In the genomic region with DNA sequence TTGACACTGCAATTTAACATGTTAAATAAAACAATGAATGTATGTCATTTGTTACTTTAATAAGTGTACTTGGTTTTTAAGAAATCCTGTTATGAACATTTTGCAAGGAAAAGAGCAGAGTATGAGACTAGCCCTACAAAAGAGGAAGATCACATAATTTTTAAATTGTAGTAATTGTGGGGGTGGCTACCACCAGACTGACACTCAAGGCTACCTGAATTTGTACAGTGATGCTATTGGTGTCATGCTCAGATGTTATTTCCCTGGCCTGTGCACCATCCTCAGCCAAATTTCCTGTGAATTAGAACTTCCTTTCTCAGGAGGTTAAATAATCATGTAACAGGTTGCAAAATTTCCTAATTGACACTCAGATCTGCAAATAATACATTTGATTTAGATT, we compare ENCODE assay signal across 17 cellular contexts.
DNase-seq lines count a peak whose midpoint lies in the region; ATAC-seq and TF ChIP-seq lines count a peak whose summit lies in the region.
"Had no signal": no experiment of that assay in that cellular context is flagged by ENCODE, and none has a peak within 500 bp of the region (broad histone marks: within the 10 kb centered on the region; RNA-seq: fewer than 3 reads in every experiment).

No MANE protein-coding gene starts in this region.

- H3K27ac ChIP-seq in 22Rv1: peak overlapping the region; percentile 89
- H3K27ac ChIP-seq: BLaER1, GM23248 had no signal

- peak overlapping the region in 1 of 4 donors; percentile 37 for H3K4me3 Mint-ChIP-seq in IgD-negative memory B cell
- H3K4me3 Mint-ChIP-seq in memory B cell: no peak overlapping the region
- H3K4me3 Mint-ChIP-seq in stimulated activated naive B cell treated with anti-CD40 and anti-IgM and Interleukin-4, amounts not matched to agents 10 μg/mL and 1 μg/mL and 100 μg/mL, for 72 hours: no peak overlapping the region
- H3K4me3 Mint-ChIP-seq: CD4-positive, CD25-positive, alpha-beta regulatory T cell; CD8-positive, alpha-beta T cell; H9 had no signal

- ATAC-seq in memory B cell (ENCODE audit: low read depth): no peak
- ATAC-seq in stimulated activated naive B cell treated with anti-CD40 and anti-IgM and Interleukin-4, amounts not matched to agents 10 μg/mL and 1 μg/mL and 100 μg/mL, for 72 hours (replicated peaks): peak; percentile 65 to 81
- ATAC-seq in GM21526 (IDR thresholded peaks at IDR 0.05; ENCODE audit: low FRiP score, unreplicated experiment): no peak
- ATAC-seq: CD8-positive, alpha-beta T cell; HCT116 had no signal

- peaks cover 27 to 53% (median 40%) of the 10 kb centered on the region in 3 donors for H3K4me1 Mint-ChIP-seq in IgD-negative memory B cell
- H3K4me1 Mint-ChIP-seq in memory B cell: peaks cover 36% of the 10 kb centered on the region
- peaks cover 22 to 42% of the 10 kb centered on the region in 2 donors for H3K4me1 Mint-ChIP-seq in stimulated activated naive B cell treated with anti-CD40 and anti-IgM and Interleukin-4, amounts not matched to agents 10 μg/mL and 1 μg/mL and 100 μg/mL, for 72 hours
- H3K4me1 Mint-ChIP-seq: CD4-positive, CD25-positive, alpha-beta regulatory T cell had no signal

- TF ChIP-seq CTCF in 22Rv1 (IDR thresholded peaks at IDR 0.05): no peak

- H3K27me3 Mint-ChIP-seq in IgD-negative memory B cell (no peaks in the 10 kb centered on the region), memory B cell (no peaks in the 10 kb centered on the region)
- no peaks in the 10 kb centered on the region for H3K27me3 Mint-ChIP-seq in stimulated activated naive B cell treated with anti-CD40 and anti-IgM and Interleukin-4, amounts not matched to agents 10 μg/mL and 1 μg/mL and 100 μg/mL, for 72 hours
- H3K27me3 Mint-ChIP-seq: CD4-positive, CD25-positive, alpha-beta regulatory T cell had no signal

- no peak for DNase-seq in memory B cell (ENCODE audit: low spot score in 2 of 2)
- no peak for DNase-seq in stimulated activated naive B cell treated with anti-CD40 and anti-IgM and Interleukin-4, amounts not matched to agents 10 μg/mL and 1 μg/mL and 100 μg/mL, for 72 hours
- no peak for DNase-seq in central memory CD4-positive, alpha-beta T cell
- DNase-seq in stimulated activated CD4-positive, alpha-beta T cell treated with anti-CD3 and anti-CD28 coated beads, Interleukin-15, amount 100 ng/mL, for 24 hours: no peak
- DNase-seq: 8988T; Caco-2; CD4-positive, CD25-positive, alpha-beta regulatory T cell; CD8-positive, alpha-beta T cell; DMS153; DND-41; GM23248; H9 had no signal

- H3K27ac Mint-ChIP-seq in IgD-negative memory B cell (peak overlapping the region; percentile 13 to 90 (median 17)), memory B cell (peak overlapping the region; percentile 45)
- H3K27ac Mint-ChIP-seq in stimulated activated naive B cell treated with anti-CD40 and anti-IgM and Interleukin-4, amounts not matched to agents 10 μg/mL and 1 μg/mL and 100 μg/mL, for 72 hours: no peak overlapping the region
- H3K27ac Mint-ChIP-seq: CD4-positive, CD25-positive, alpha-beta regulatory T cell; CD8-positive, alpha-beta T cell; H9 had no signal

- H3K36me3 Mint-ChIP-seq in IgD-negative memory B cell (peaks cover 9% of the 10 kb centered on the region), memory B cell (peaks cover 32% of the 10 kb centered on the region)
- peaks cover 18 to 38% of the 10 kb centered on the region in 2 donors for H3K36me3 Mint-ChIP-seq in stimulated activated naive B cell treated with anti-CD40 and anti-IgM and Interleukin-4, amounts not matched to agents 10 μg/mL and 1 μg/mL and 100 μg/mL, for 72 hours
- H3K36me3 Mint-ChIP-seq: CD4-positive, CD25-positive, alpha-beta regulatory T cell; CD8-positive, alpha-beta T cell had no signal

- H3K9me3 Mint-ChIP-seq in IgD-negative memory B cell: no peaks in the 10 kb centered on the region
- no peaks in the 10 kb centered on the region for H3K9me3 Mint-ChIP-seq in memory B cell
- peaks cover 0 to 3% of the 10 kb centered on the region in 2 donors for H3K9me3 Mint-ChIP-seq in stimulated activated naive B cell treated with anti-CD40 and anti-IgM and Interleukin-4, amounts not matched to agents 10 μg/mL and 1 μg/mL and 100 μg/mL, for 72 hours
- H3K9me3 Mint-ChIP-seq: CD8-positive, alpha-beta T cell; H9 had no signal

Comparison
In these comparisons a context has a peak if more than half of its experiments do, and no peak if none do; other contexts are left out.
1. ATAC-seq: peak in stimulated activated naive B cell treated with anti-CD40 and anti-IgM and Interleukin-4, amounts not matched to agents 10 μg/mL and 1 μg/mL and 100 μg/mL, for 72 hours (2 of 2); none in memory B cell (single experiment) and GM21526 (single experiment).